Comparison of ENCODE assay signal across 8 cellular contexts in genomic region chr7:130070900-130071622, GRCh38. TPM values are rescaled to one million over a fixed set of nuclear protein-coding genes. Genes with fewer than 3 reads are reported as not detected.
DNase-seq lines count a peak whose midpoint lies in the region; ATAC-seq, FAIRE-seq and TF ChIP-seq lines count a peak whose summit lies in the region.

No MANE protein-coding gene starts in this region.

- no peak overlapping the region for H2BK5ac ChIP-seq in H9 (ENCODE audit: insufficient read length, low read length)

- peaks cover 0 to 19% (median 3%) of the 10 kb centered on the region in 3 donors for H3K36me3 Mint-ChIP-seq in CD8-positive, alpha-beta memory T cell
- no peaks in the 10 kb centered on the region; a peak in 1 of 7 replicates for H3K36me3 Mint-ChIP-seq in H9 (ENCODE audit: insufficient read depth in 1 of 3, low read depth in 3 of 3)
- H3K36me3 Mint-ChIP-seq in natural killer cell treated with Interleukin-12 subunit alpha and Interleukin-12 subunit beta and Interleukin-15 and Interleukin-18, amount 100 ng/mL, for 72 hours, result no peaks in the 10 kb centered on the region

- H3K4ac ChIP-seq in H9 (ENCODE audit: low read depth, low read length), result no peak overlapping the region

- H3K27me3 ChIP-seq in CD8-positive, alpha-beta memory T cell (ENCODE audit: insufficient read depth, low read length, poor library complexity, severe bottlenecking), result no peaks in the 10 kb centered on the region
- H3K27me3 ChIP-seq in H9 (ENCODE audit: insufficient read depth, low read length), result no peaks in the 10 kb centered on the region
- H3K27me3 ChIP-seq in RWPE2 (ENCODE audit: insufficient read depth, poor library complexity, severe bottlenecking), result no peaks in the 10 kb centered on the region
- no peaks in the 10 kb centered on the region for H3K27me3 ChIP-seq in endothelial cell of umbilical vein (ENCODE audit: control insufficient read depth in 2 of 2, insufficient read depth in 2 of 2, low read length in 2 of 2)

- H2BK15ac ChIP-seq in H9 (ENCODE audit: low read depth, low read length), result no peak overlapping the region

- H2AK5ac ChIP-seq in H9 (ENCODE audit: insufficient read length, low read length), result no peak overlapping the region

- H3K27ac Mint-ChIP-seq in CD8-positive, alpha-beta memory T cell, result peak overlapping the region; percentile 84 to 99 (median 94)
- H3K27ac Mint-ChIP-seq in H9, result peak overlapping the region; percentile 37 to 78 (median 52); a peak in 6 of 7 replicates
- H3K27ac Mint-ChIP-seq in natural killer cell treated with Interleukin-12 subunit alpha and Interleukin-12 subunit beta and Interleukin-15 and Interleukin-18, amount 100 ng/mL, for 72 hours, result peak overlapping the region; percentile 84 to 92

- H3K27me3 Mint-ChIP-seq in CD8-positive, alpha-beta memory T cell, result peaks cover 0 to 4% of the 10 kb centered on the region in 2 donors
- no peaks in the 10 kb centered on the region for H3K27me3 Mint-ChIP-seq in H9 (ENCODE audit: low read depth)
- no peaks in the 10 kb centered on the region for H3K27me3 Mint-ChIP-seq in natural killer cell treated with Interleukin-12 subunit alpha and Interleukin-12 subunit beta and Interleukin-15 and Interleukin-18, amount 100 ng/mL, for 72 hours

- no peak overlapping the region for H2BK12ac ChIP-seq in H9 (ENCODE audit: insufficient read length, low read depth, low read length)

- peak overlapping the region; percentile 55 for H3K4me3 ChIP-seq in CD8-positive, alpha-beta memory T cell (ENCODE audit: low read length)
- peak overlapping the region; percentile 52 for H3K4me3 ChIP-seq in RWPE2 (ENCODE audit: severe bottlenecking)
- H3K4me3 ChIP-seq in endothelial cell of umbilical vein (replicated peaks in 1 of 3; ENCODE audit: insufficient read depth in 1 of 3, low read depth in 1 of 3, low read length in 3 of 3), result peak overlapping the region; percentile 68 to 94 (median 84)

- H3K9ac ChIP-seq in H9 (ENCODE audit: extremely low read depth, insufficient read length, low read length), result peak overlapping the region; percentile 74
- peak overlapping the region; percentile 85 for H3K9ac ChIP-seq in endothelial cell of umbilical vein (replicated peaks; ENCODE audit: extremely low read depth, insufficient read depth, low read length)

- ATAC-seq in RWPE2 (ENCODE audit: low read depth), result peak; percentile 13; the same call in 2 of the 3 replicates
- no peak for ATAC-seq in natural killer cell treated with Interleukin-12 subunit alpha and Interleukin-12 subunit beta and Interleukin-15 and Interleukin-18, amount 100 ng/mL, for 72 hours

- CTCF ChIA-PET in CD8-positive, alpha-beta memory T cell (lab: Charles Lee), result interaction anchor here (0.8 to 3.2 kb wide), 9 partner anchors 11 to 755 kb away, joined by 3 to 19 read pairs (median 4); partner anchors contain the start of gene TMEM209
- CTCF ChIA-PET in endothelial cell of umbilical vein (lab: Charles Lee), result interaction anchor here (0.7 to 4.2 kb wide), 9 partner anchors 8 to 717 kb away, joined by 3 to 127 read pairs (median 10); partner anchors contain the start of gene KLF14

- POLR2A ChIA-PET in CD8-positive, alpha-beta memory T cell (lab: Charles Lee), result interaction anchor here (1.0 to 1.5 kb wide), 2 partner anchors 20 to 687 kb away, joined by 4 to 10 read pairs; partner anchors contain the start of gene ZC3HC1
- POLR2A ChIA-PET in endothelial cell of umbilical vein (lab: Charles Lee), result no interaction called here

- TF ChIP-seq CTCF in H9 (conservative IDR thresholded peaks at IDR 0.05), result no peak
- no peak for TF ChIP-seq CTCF in RWPE2 (IDR thresholded peaks at IDR 0.05; ENCODE audit: poor library complexity, severe bottlenecking)
- TF ChIP-seq CTCF in endothelial cell of umbilical vein (IDR thresholded peaks at IDR 0.05; ENCODE audit: extremely low read depth in 1 of 2, insufficient read depth in 1 of 2, low read depth in 1 of 2, low read length in 2 of 2), result no peak

- intact Hi-C loops in endothelial cell of umbilical vein (cut with micrococcal nuclease), result loop anchor here (5.0 kb wide), 1 partner anchor 371 kb away; the partner anchor contains the start of gene CEP41

- H3K79me2 ChIP-seq in H9 (ENCODE audit: insufficient read depth, low read length), result peaks cover 5% of the 10 kb centered on the region; the same call in 1 of the 2 replicates
- H3K79me2 ChIP-seq in endothelial cell of umbilical vein (ENCODE audit: control insufficient read depth, insufficient read depth, low read length), result peaks cover 43% of the 10 kb centered on the region

- H4K20me1 ChIP-seq in H9 (ENCODE audit: control insufficient read depth, insufficient read depth, insufficient read length) (no peaks in the 10 kb centered on the region), endothelial cell of umbilical vein (replicated peaks; ENCODE audit: control insufficient read depth, extremely low read depth, insufficient read depth, low read length) (no peaks in the 10 kb centered on the region)

- no peak for DNase-seq in CD8-positive, alpha-beta memory T cell
- DNase-seq in H9, result no peak
- no peak for DNase-seq in RWPE2 (ENCODE audit: low spot score)
- peak; percentile 21 for DNase-seq in endothelial cell of umbilical vein (ENCODE audit: low read depth, low spot score)
- no peak for DNase-seq in natural killer cell treated with Interleukin-12 subunit alpha and Interleukin-12 subunit beta and Interleukin-15 and Interleukin-18, amount 100 ng/mL, for 72 hours (ENCODE audit: low spot score)
- no peak for DNase-seq in HK-2 (ENCODE audit: unreplicated experiment)
- DNase-seq in retina, result no peak
- DNase-seq in NCI-H2171 (lab: John Stamatoyannopoulos, UW), result no peak

- H3K9me3 Mint-ChIP-seq in CD8-positive, alpha-beta memory T cell, result peaks cover 0 to 2% (median 0%) of the 10 kb centered on the region in 5 donors
- H3K9me3 Mint-ChIP-seq in H9, result no peaks in the 10 kb centered on the region
- H3K9me3 Mint-ChIP-seq in natural killer cell treated with Interleukin-12 subunit alpha and Interleukin-12 subunit beta and Interleukin-15 and Interleukin-18, amount 100 ng/mL, for 72 hours, result no peaks in the 10 kb centered on the region

- H3K4me2 ChIP-seq in H9 (ENCODE audit: insufficient read depth, insufficient read length, low read length) (peak overlapping the region; percentile 92), endothelial cell of umbilical vein (ENCODE audit: insufficient read depth, low read length) (peak overlapping the region; percentile 99)

- H3K4me1 ChIP-seq in CD8-positive, alpha-beta memory T cell (ENCODE audit: insufficient read depth, low read length), result peaks cover 31% of the 10 kb centered on the region
- H3K4me1 ChIP-seq in H9 (ENCODE audit: insufficient read depth, low read length) (no peaks in the 10 kb centered on the region), RWPE2 (ENCODE audit: insufficient read depth, poor library complexity, severe bottlenecking) (peaks cover 6% of the 10 kb centered on the region), endothelial cell of umbilical vein (ENCODE audit: control insufficient read depth, extremely low read depth, insufficient read depth, low read length) (peaks cover 32% of the 10 kb centered on the region)

- dilution Hi-C loops in endothelial cell of umbilical vein (cut with MboI; ENCODE audit: extremely low pct_ligation_motif_present, low sequenced_read_pairs), result no loop called here

- no peak overlapping the region for H2AFZ ChIP-seq in H9 (ENCODE audit: low read length)
- peak overlapping the region; percentile 64 for H2AFZ ChIP-seq in endothelial cell of umbilical vein (ENCODE audit: low read depth, low read length)

- no CpG with 5 or more reads among the region's 10 CpGs for WGBS in H9 (ENCODE audit: extremely low coverage, insufficient read length, low lambda C conversion rate)

- no peaks in the 10 kb centered on the region for H3K9me1 ChIP-seq in endothelial cell of umbilical vein (replicated peaks; ENCODE audit: control insufficient read depth, extremely low read depth, insufficient read depth, low read length)

- peaks cover 3% of the 10 kb centered on the region for H3K79me1 ChIP-seq in H9 (ENCODE audit: insufficient read depth, low read depth, low read length, poor library complexity, severe bottlenecking)

- no peak overlapping the region for H4K8ac ChIP-seq in H9 (replicated peaks; ENCODE audit: insufficient read length, low read depth, low read length)

- H3K14ac ChIP-seq in H9 (ENCODE audit: insufficient read depth, low read length), result no peak overlapping the region

- no peaks in the 10 kb centered on the region for H3K36me3 ChIP-seq in CD8-positive, alpha-beta memory T cell (ENCODE audit: insufficient read depth, low read length)
- no peaks in the 10 kb centered on the region; the same call in 1 of the 2 replicates for H3K36me3 ChIP-seq in RWPE2 (ENCODE audit: low read depth)
- H3K36me3 ChIP-seq in endothelial cell of umbilical vein (ENCODE audit: control insufficient read depth in 2 of 2, extremely low read depth in 1 of 2, insufficient read depth in 2 of 2, low read length in 2 of 2), result no peaks in the 10 kb centered on the region

- no TSS peak for BruUV-seq in endothelial cell of umbilical vein (replicated peaks; lab: Mats Ljungman, UMichigan)

- no peak overlapping the region for H3K56ac ChIP-seq in H9 (ENCODE audit: insufficient read length, low read depth, low read length)

- peak overlapping the region; percentile 70 for H3K27ac ChIP-seq in CD8-positive, alpha-beta memory T cell (ENCODE audit: low read depth, low read length)
- H3K27ac ChIP-seq in H9 (ENCODE audit: insufficient read length, low read depth, low read length) (no peak overlapping the region), RWPE2 (ENCODE audit: poor library complexity, severe bottlenecking) (peak overlapping the region; percentile 56), endothelial cell of umbilical vein (ENCODE audit: insufficient read depth, low read depth, low read length) (peak overlapping the region; percentile 30)

- H4K5ac ChIP-seq in H9 (ENCODE audit: insufficient read length, low read depth, low read length), result no peak overlapping the region

- H4K91ac ChIP-seq in H9 (ENCODE audit: insufficient read length, low read depth, low read length), result no peak overlapping the region

- H3K9me3 ChIP-seq in CD8-positive, alpha-beta memory T cell (ENCODE audit: low read length), result no peaks in the 10 kb centered on the region
- no peaks in the 10 kb centered on the region for H3K9me3 ChIP-seq in H9 (ENCODE audit: control insufficient read depth, low read depth, low read length)
- H3K9me3 ChIP-seq in RWPE2 (ENCODE audit: severe bottlenecking), result no peaks in the 10 kb centered on the region
- no peaks in the 10 kb centered on the region for H3K9me3 ChIP-seq in endothelial cell of umbilical vein (replicated peaks; ENCODE audit: control insufficient read depth, insufficient read depth, low read length)

- H3K4me1 Mint-ChIP-seq in CD8-positive, alpha-beta memory T cell, result peaks cover 45 to 58% (median 58%) of the 10 kb centered on the region in 3 donors
- H3K4me1 Mint-ChIP-seq in H9, result peaks cover 22 to 31% of the 10 kb centered on the region in 2 experiments
- H3K4me1 Mint-ChIP-seq in natural killer cell treated with Interleukin-12 subunit alpha and Interleukin-12 subunit beta and Interleukin-15 and Interleukin-18, amount 100 ng/mL, for 72 hours (ENCODE audit: low read depth in 2 of 2), result peaks cover 32 to 38% of the 10 kb centered on the region in 2 donors

- no peak overlapping the region for H2BK20ac ChIP-seq in H9 (ENCODE audit: low read depth, low read length, poor library complexity, severe bottlenecking)

- H2BK120ac ChIP-seq in H9 (ENCODE audit: low read depth, low read length, poor library complexity, severe bottlenecking), result no peak overlapping the region

- H3K23ac ChIP-seq in H9 (ENCODE audit: insufficient read length, low read depth, low read length), result no peak overlapping the region

- TF ChIP-seq POLR2A in endothelial cell of umbilical vein (IDR thresholded peaks at IDR 0.05; ENCODE audit: low read depth, low read length), result no peak

- no peak overlapping the region for H3K18ac ChIP-seq in H9 (ENCODE audit: insufficient read length, low read depth, low read length)

- H3K23me2 ChIP-seq in H9 (ENCODE audit: insufficient read length, low read depth, low read length, poor library complexity, severe bottlenecking), result peaks cover 8% of the 10 kb centered on the region

- no peak overlapping the region for H3T11ph ChIP-seq in H9 (ENCODE audit: low read length)

- peak; percentile 44 for FAIRE-seq in endothelial cell of umbilical vein (lab: Jason Lieb, UNC)

- peak overlapping the region; percentile 81 to 98 (median 91) for H3K4me3 Mint-ChIP-seq in CD8-positive, alpha-beta memory T cell
- peak overlapping the region; percentile 80 to 86 for H3K4me3 Mint-ChIP-seq in H9
- H3K4me3 Mint-ChIP-seq in natural killer cell treated with Interleukin-12 subunit alpha and Interleukin-12 subunit beta and Interleukin-15 and Interleukin-18, amount 100 ng/mL, for 72 hours, result peak overlapping the region; percentile 98

RNA-seq across cellular contexts. Expression of gene KLHDC10, which starts 0.7 kb away (rescaled TPM):
- total RNA-seq in CD8-positive, alpha-beta memory T cell, result 10 to 100 TPM; 18.7 to 19.2 TPM
- 2.2 TPM for polyA plus RNA-seq in CD8-positive, alpha-beta memory T cell
- total RNA-seq in H9 (2021) (16.7 and 17.3 TPM in 2 replicates), endothelial cell of umbilical vein (28.6 and 31.3 TPM in 2 replicates)
- 12.8 and 14.9 TPM in 2 replicates for polyA plus RNA-seq in endothelial cell of umbilical vein
- polyA plus RNA-seq in endothelial cell of umbilical vein (2011; cell fraction: cytosol; rRNA removed), result 14.3 and 16.3 TPM in 2 replicates
- polyA plus RNA-seq in endothelial cell of umbilical vein (2011; cell fraction: nucleus; rRNA removed), result 31.8 and 33.4 TPM in 2 replicates
- polyA plus RNA-seq in endothelial cell of umbilical vein (2012), result 19.4 and 24.4 TPM in 2 replicates
- polyA minus RNA-seq in endothelial cell of umbilical vein, result 48.3 and 50.1 TPM in 2 replicates
- 25.3 TPM for polyA minus RNA-seq in endothelial cell of umbilical vein (2011; cell fraction: cytosol; rRNA and poly(A)+ RNA removed)
- 18.3 and 19.4 TPM in 2 replicates for polyA minus RNA-seq in endothelial cell of umbilical vein (2011; cell fraction: nucleus; rRNA and poly(A)+ RNA removed)
- total RNA-seq in natural killer cell treated with Interleukin-12 subunit alpha and Interleukin-12 subunit beta and Interleukin-15 and Interleukin-18, amount 100 ng/mL, for 72 hours, result 10 to 100 TPM; 19.7 to 20.8 TPM

RNA-seq across cellular contexts. Expression of gene ZC3HC1, which starts 19.9 kb away (rescaled TPM):
- 10 to 100 TPM; 27.4 to 28.0 TPM for total RNA-seq in CD8-positive, alpha-beta memory T cell
- polyA plus RNA-seq in CD8-positive, alpha-beta memory T cell, result 10.5 TPM
- total RNA-seq in H9 (2021), result 30.1 and 30.8 TPM in 2 replicates
- 26.5 and 27.2 TPM in 2 replicates for total RNA-seq in endothelial cell of umbilical vein
- polyA plus RNA-seq in endothelial cell of umbilical vein, result 28.9 and 31.6 TPM in 2 replicates
- 32.9 and 36.0 TPM in 2 replicates for polyA plus RNA-seq in endothelial cell of umbilical vein (2011; cell fraction: cytosol; rRNA removed)
- polyA plus RNA-seq in endothelial cell of umbilical vein (2011; cell fraction: nucleus; rRNA removed), result 34.7 and 35.6 TPM in 2 replicates
- 18.0 and 23.1 TPM in 2 replicates for polyA plus RNA-seq in endothelial cell of umbilical vein (2012)
- 24.2 and 25.2 TPM in 2 replicates for polyA minus RNA-seq in endothelial cell of umbilical vein
- 13.6 TPM for polyA minus RNA-seq in endothelial cell of umbilical vein (2011; cell fraction: cytosol; rRNA and poly(A)+ RNA removed)
- polyA minus RNA-seq in endothelial cell of umbilical vein (2011; cell fraction: nucleus; rRNA and poly(A)+ RNA removed), result 9.9 and 18.0 TPM in 2 replicates
- total RNA-seq in natural killer cell treated with Interleukin-12 subunit alpha and Interleukin-12 subunit beta and Interleukin-15 and Interleukin-18, amount 100 ng/mL, for 72 hours, result 10 to 100 TPM; 22.8 to 40.8 TPM
